7 cellular contexts compared by ENCODE assay signal in the genomic region with DNA sequence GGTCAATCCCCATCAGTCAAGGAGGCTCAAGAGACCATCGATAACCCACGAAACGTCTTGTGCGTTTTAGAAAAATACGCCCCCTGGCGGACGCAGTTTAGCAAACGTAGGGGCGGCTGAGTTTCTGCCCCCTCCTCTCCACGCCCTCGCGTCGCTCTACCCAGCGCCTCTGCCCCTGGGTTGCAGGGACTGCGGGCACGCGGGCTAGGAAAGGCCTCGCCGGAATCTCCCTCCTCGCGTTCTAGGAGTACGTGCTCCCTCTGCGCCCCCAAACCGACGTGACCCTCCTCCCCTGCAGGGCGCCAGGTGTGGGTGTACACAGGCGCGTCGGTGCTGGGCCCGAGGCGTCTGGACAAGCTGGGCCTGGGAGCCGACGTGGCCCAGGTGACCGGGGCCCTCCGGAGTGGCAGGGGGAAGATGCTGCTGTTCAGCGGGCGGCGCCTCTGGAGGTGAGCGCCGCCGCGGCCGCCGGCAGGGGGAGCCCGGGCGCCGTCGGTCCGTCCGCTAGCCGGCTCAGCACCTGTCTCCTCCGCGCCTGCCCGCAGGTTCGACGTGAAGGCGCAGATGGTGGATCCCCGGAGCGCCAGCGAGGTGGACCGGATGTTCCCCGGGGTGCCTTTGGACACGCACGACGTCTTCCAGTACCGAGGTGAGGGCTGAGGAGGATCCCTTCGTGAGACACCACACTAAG. TPM values are rescaled to one million over a fixed set of nuclear protein-coding genes. Genes with fewer than 3 reads are reported as not detected.
DNase-seq lines count a peak whose midpoint lies in the region; ATAC-seq and TF ChIP-seq lines count a peak whose summit lies in the region.

No MANE protein-coding gene starts in this region.

- CTCF ChIA-PET in activated CD4-positive, alpha-beta memory T cell treated with anti-CD3 and anti-CD28 coated beads, Interleukin-2, amount 10 ng/mL, durations not matched to agents 7 days and 5 days (lab: Charles Lee) = interaction anchor here (0.6 to 7.8 kb wide), 29 partner anchors 9 to 399 kb away, joined by 3 to 135 read pairs (median 4); partner anchors contain the start of gene ELMO2

- 2 to 3% methylated on average over 28 to 49 of the region's 67 CpGs for WGBS in testis, 2 donors

- peaks cover 68% of the 10 kb centered on the region for H3K27me3 Mint-ChIP-seq in activated CD4-positive, alpha-beta memory T cell treated with anti-CD3 and anti-CD28 coated beads, Interleukin-2, amount 10 ng/mL, durations not matched to agents 7 days and 5 days
- peaks cover 65 to 89% of the 10 kb centered on the region in 2 donors for H3K27me3 Mint-ChIP-seq in effector memory CD8-positive, alpha-beta T cell
- H3K27me3 Mint-ChIP-seq in naive B cell = peaks cover 57 to 64% (median 58%) of the 10 kb centered on the region in 3 donors

- no peak overlapping the region for H3K27ac Mint-ChIP-seq in activated CD4-positive, alpha-beta memory T cell treated with anti-CD3 and anti-CD28 coated beads, Interleukin-2, amount 10 ng/mL, durations not matched to agents 7 days and 5 days
- peak overlapping the region in 1 of 2 donors; percentile 61 for H3K27ac Mint-ChIP-seq in effector memory CD8-positive, alpha-beta T cell
- peak overlapping the region in 5 of 6 donors; percentile 57 to 94 (median 84) for H3K27ac Mint-ChIP-seq in naive B cell

- POLR2A ChIA-PET in activated CD4-positive, alpha-beta memory T cell treated with anti-CD3 and anti-CD28 coated beads, Interleukin-2, amount 10 ng/mL, durations not matched to agents 7 days and 5 days (lab: Charles Lee) = interaction anchor here (1.1 to 1.6 kb wide), 4 partner anchors 9 to 41 kb away, joined by 3 to 5 read pairs (median 4); no protein-coding TSS in a partner anchor

- peaks cover 56% of the 10 kb centered on the region for H3K4me1 Mint-ChIP-seq in activated CD4-positive, alpha-beta memory T cell treated with anti-CD3 and anti-CD28 coated beads, Interleukin-2, amount 10 ng/mL, durations not matched to agents 7 days and 5 days
- H3K4me1 Mint-ChIP-seq in effector memory CD8-positive, alpha-beta T cell (ENCODE audit: low read depth in 2 of 2) = peaks cover 33 to 48% of the 10 kb centered on the region in 2 donors
- peaks cover 41 to 53% (median 47%) of the 10 kb centered on the region in 3 donors for H3K4me1 Mint-ChIP-seq in naive B cell

- peaks cover 6% of the 10 kb centered on the region for H3K9me3 Mint-ChIP-seq in activated CD4-positive, alpha-beta memory T cell treated with anti-CD3 and anti-CD28 coated beads, Interleukin-2, amount 10 ng/mL, durations not matched to agents 7 days and 5 days
- no peaks in the 10 kb centered on the region for H3K9me3 Mint-ChIP-seq in effector memory CD8-positive, alpha-beta T cell
- peaks cover 0 to 8% (median 3%) of the 10 kb centered on the region in 7 donors for H3K9me3 Mint-ChIP-seq in naive B cell

- no peak for TF ChIP-seq POLR2A in testis (IDR thresholded peaks at IDR 0.05)

- H3K36me3 Mint-ChIP-seq in activated CD4-positive, alpha-beta memory T cell treated with anti-CD3 and anti-CD28 coated beads, Interleukin-2, amount 10 ng/mL, durations not matched to agents 7 days and 5 days (ENCODE audit: low read depth) = no peaks in the 10 kb centered on the region
- peaks cover 13% of the 10 kb centered on the region for H3K36me3 Mint-ChIP-seq in effector memory CD8-positive, alpha-beta T cell (ENCODE audit: insufficient read depth)
- peaks cover 0 to 13% of the 10 kb centered on the region in 2 donors for H3K36me3 Mint-ChIP-seq in naive B cell

- intact Hi-C loops in testis (cut with DNase I; ENCODE audit: low total_unique reads) = no loop called here

- ATAC-seq in GM18502 (IDR thresholded peaks at IDR 0.05; ENCODE audit: poor library complexity, unreplicated experiment) (peak; percentile 59), HG03571 (IDR thresholded peaks at IDR 0.05; ENCODE audit: unreplicated experiment) (peak; percentile 57), naive B cell (ENCODE audit: low read depth in 2 of 2) (peak; percentile 74 to 77)
- peak; percentile 69 for ATAC-seq in effector memory CD8-positive, alpha-beta T cell (replicated peaks)

- H3K27ac ChIP-seq in testis = no peak overlapping the region

- H3K9me3 ChIP-seq in testis = no peaks in the 10 kb centered on the region

- peak overlapping the region; percentile 31 to 47 for H3K4me3 ChIP-seq in testis

- H3K36me3 ChIP-seq in testis (ENCODE audit: low read depth, missing control alignments) = no peaks in the 10 kb centered on the region

- H3K27me3 ChIP-seq in testis = peaks cover 6% of the 10 kb centered on the region

- H3K4me1 ChIP-seq in testis = peaks cover 5% of the 10 kb centered on the region

- peak; percentile 46 to 80 (median 60) for TF ChIP-seq CTCF in testis (IDR thresholded peaks at IDR 0.05)

- DNase-seq in NCI-H774 (lab: John Stamatoyannopoulos, UW) (peak; percentile 84), naive B cell (peak; percentile 73), testis (peak; percentile 70)
- peak; percentile 73 for DNase-seq in activated CD4-positive, alpha-beta memory T cell treated with anti-CD3 and anti-CD28 coated beads, Interleukin-2, amount 10 ng/mL, durations not matched to agents 7 days and 5 days
- peak; percentile 59 to 68 (median 65) for DNase-seq in effector memory CD8-positive, alpha-beta T cell

- H3K4me3 Mint-ChIP-seq in activated CD4-positive, alpha-beta memory T cell treated with anti-CD3 and anti-CD28 coated beads, Interleukin-2, amount 10 ng/mL, durations not matched to agents 7 days and 5 days = peak overlapping the region; percentile 30
- H3K4me3 Mint-ChIP-seq in effector memory CD8-positive, alpha-beta T cell = peak overlapping the region; percentile 63 to 66
- H3K4me3 Mint-ChIP-seq in naive B cell = peak overlapping the region; percentile 42 to 82 (median 62)

RNA-seq across cellular contexts. Expression of gene MMP9, which starts 5.3 kb away (rescaled TPM):
- total RNA-seq in activated CD4-positive, alpha-beta memory T cell treated with anti-CD3 and anti-CD28 coated beads, Interleukin-2, amount 10 ng/mL, durations not matched to agents 7 days and 5 days = under 1 TPM; 0.13 to 0.15 TPM
- polyA plus RNA-seq in naive B cell (ENCODE audit: low read depth in 6 of 6) = under 1 TPM in 2 of 6 donors, not detected in 4; 0.19 to 0.25 TPM
- total RNA-seq in testis = under 1 TPM; 0.39 to 0.56 TPM
- 10.0 TPM for polyA plus RNA-seq in testis (ENCODE audit: insufficient read depth, low read depth, low replicate concordance)

RNA-seq across cellular contexts. Expression of gene SLC12A5, which starts 15.0 kb away (rescaled TPM):
- under 1 TPM in 1 of 2 experiments, not detected in 1; 0.53 TPM for total RNA-seq in activated CD4-positive, alpha-beta memory T cell treated with anti-CD3 and anti-CD28 coated beads, Interleukin-2, amount 10 ng/mL, durations not matched to agents 7 days and 5 days
- polyA plus RNA-seq in naive B cell (ENCODE audit: low read depth in 6 of 6) (not detected), testis (ENCODE audit: insufficient read depth, low read depth, low replicate concordance) (15.5 TPM)
- total RNA-seq in testis = 1 to 10 TPM; 5.5 to 9.2 TPM

RNA-seq across cellular contexts. Expression of gene ZNF335, which starts 42.0 kb away (rescaled TPM):
- 10 to 100 TPM; 35.7 to 36.7 TPM for total RNA-seq in activated CD4-positive, alpha-beta memory T cell treated with anti-CD3 and anti-CD28 coated beads, Interleukin-2, amount 10 ng/mL, durations not matched to agents 7 days and 5 days
- polyA plus RNA-seq in naive B cell (ENCODE audit: low read depth in 6 of 6) (10 to 100 TPM; 10.4 to 24.3 (median 15.5) TPM), testis (ENCODE audit: insufficient read depth, low read depth, low replicate concordance) (25.3 TPM)
- 10 to 100 TPM; 50.5 to 53.5 TPM for total RNA-seq in testis

Comparison
In these comparisons a context has a peak if more than half of its experiments do, and no peak if none do; other contexts are left out.
1. RNA of gene SLC12A5, which starts 15.0 kb away (total RNA-seq): 5.5 to 9.2 TPM in testis; 0.53 TPM in activated CD4-positive, alpha-beta memory T cell treated with anti-CD3 and anti-CD28 coated beads, Interleukin-2, amount 10 ng/mL, durations not matched to agents 7 days and 5 days; every median in the first group is over 4 times any median in the second.
2. Peak in every context shown above with its lines, with median percentiles within 50 percentile points of each other: ATAC-seq, DNase-seq and H3K4me3 Mint-ChIP-seq.